15 cellular contexts compared by ENCODE assay signal in the genomic region with DNA sequence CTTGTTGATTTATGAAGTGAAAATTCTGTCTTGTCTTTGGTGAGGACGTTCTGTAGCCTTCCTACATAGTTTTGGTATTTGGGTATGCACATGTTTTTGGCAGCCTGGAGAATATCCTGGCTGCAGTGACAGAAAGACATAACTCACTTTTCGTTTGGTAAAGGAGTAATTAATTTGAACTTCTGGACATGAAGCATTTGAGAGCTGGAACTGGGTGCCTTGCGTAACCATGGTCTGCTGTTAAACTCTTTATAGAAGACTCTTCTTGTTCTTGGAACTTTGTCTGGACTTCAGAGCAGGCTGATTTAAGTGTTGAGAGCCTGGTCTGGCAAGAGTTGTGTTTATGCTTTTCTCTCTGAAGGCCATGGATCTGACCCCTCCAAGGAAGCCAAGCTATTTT.
DNase-seq lines count a peak whose midpoint lies in the region; ATAC-seq, FAIRE-seq and TF ChIP-seq lines count a peak whose summit lies in the region.
"Had no signal": no experiment of that assay in that cellular context is flagged by ENCODE, and none has a peak within 500 bp of the region (broad histone marks: within the 10 kb centered on the region; RNA-seq: fewer than 3 reads in every experiment).

No MANE protein-coding gene starts in this region.

- peak overlapping the region; percentile 76 to 97 for H3K27ac ChIP-seq in uterus
- H3K27ac ChIP-seq: HL-60 had no signal

- H3K27me3 ChIP-seq in uterus, result no peaks in the 10 kb centered on the region

- no peaks in the 10 kb centered on the region for H3K36me3 ChIP-seq in uterus

- DNase-seq in NOMO-1 treated with DMSO at 0.1 percent for 48 hours (lab: John Stamatoyannopoulos, UW; ENCODE audit: unreplicated experiment) (peak; percentile 21), NOMO-1 treated with dmso at 0.1 percent for 144 hours (lab: John Stamatoyannopoulos, UW; ENCODE audit: unreplicated experiment) (no peak), fibroblast of the conjunctiva (ENCODE audit: low read depth) (peak; percentile 28), omental fat pad (ENCODE audit: low spot score) (no peak), uterus (peak; percentile 76 to 91), H54 (ENCODE audit: insufficient read length, low spot score) (no peak)
- DNase-seq: activated CD4-positive, alpha-beta T cell treated with anti-CD3 and anti-CD28 coated beads, Interleukin-2, amount 50 U/mL, for 1 hour; activated naive CD4-positive, alpha-beta T cell treated with anti-CD3 and anti-CD28 coated beads, Interleukin-2, amount 10 ng/mL, durations not matched to agents 7 days and 5 days; DMS 273 treated with DMSO at 0.1 percent for 48 hours; effector CD4-positive, alpha-beta T cell; NCI-H1417; T-cell had no signal

- FAIRE-seq in H54 (lab: Jason Lieb, UNC), result no peak

- TF ChIP-seq CTCF in omental fat pad (IDR thresholded peaks at IDR 0.05) (no peak), uterus (IDR thresholded peaks at IDR 0.05) (peak in 1 of 4 experiments; percentile 1)

- ATAC-seq in omental fat pad (ENCODE audit: low FRiP score), result peak; percentile 48
- ATAC-seq in GM19328 (IDR thresholded peaks at IDR 0.05; ENCODE audit: unreplicated experiment), result no peak
- no peak for ATAC-seq in HG02884 (IDR thresholded peaks at IDR 0.05; ENCODE audit: unreplicated experiment)
- ATAC-seq: T-cell had no signal

- intact Hi-C loops in uterus (cut with DNase I; ENCODE audit: low total_unique reads), result loop anchor here (5.0 kb wide), 1 partner anchor 255 kb away; no protein-coding TSS in a partner anchor

- no peak overlapping the region for H3K4me3 ChIP-seq in uterus

- H3K9me3 ChIP-seq in uterus, result no peaks in the 10 kb centered on the region

- no peak for TF ChIP-seq POLR2A in uterus (IDR thresholded peaks at IDR 0.05)
- no peak for TF ChIP-seq POLR2A in H54 (IDR thresholded peaks at IDR 0.05; ENCODE audit: low read depth, low read length)

- H3K4me1 ChIP-seq in uterus, result peaks cover 3 to 12% of the 10 kb centered on the region in 2 donors

Comparison
In these comparisons a context has a peak if more than half of its experiments do, and no peak if none do; other contexts are left out.
1. DNase-seq: peak in NOMO-1 treated with DMSO at 0.1 percent for 48 hours (single experiment), fibroblast of the conjunctiva (single experiment) and uterus (2 of 2); none in NOMO-1 treated with dmso at 0.1 percent for 144 hours (single experiment), omental fat pad (single experiment) and H54 (single experiment).